In genomic region chr5:112923148-112923917, GRCh38 we compare ENCODE assay signal across 8 cellular contexts. TPM values are rescaled to one million over a fixed set of nuclear protein-coding genes. Genes with fewer than 3 reads are reported as not detected.
DNase-seq lines count a peak whose midpoint lies in the region; ATAC-seq and TF ChIP-seq lines count a peak whose summit lies in the region.

No MANE protein-coding gene starts in this region.

- H3K9me3 ChIP-seq in DOHH2 (ENCODE audit: control insufficient read depth, insufficient read depth, low read length) (no peaks in the 10 kb centered on the region), BE2C (no peaks in the 10 kb centered on the region)

- POLR2A ChIA-PET in activated CD8-positive, alpha-beta T cell treated with anti-CD3 and anti-CD28 coated beads for 36 hours (lab: Charles Lee) = interaction anchor here (3.2 kb wide), 1 partner anchor 19 kb away, joined by 15 read pairs; no protein-coding TSS in a partner anchor

- H3K36me3 Mint-ChIP-seq in activated CD8-positive, alpha-beta T cell treated with anti-CD3 and anti-CD28 coated beads for 36 hours (ENCODE audit: low read depth) = peaks cover 25% of the 10 kb centered on the region
- H3K36me3 Mint-ChIP-seq in naive B cell = peaks cover 0 to 7% of the 10 kb centered on the region in 2 donors

- CTCF ChIA-PET in activated CD8-positive, alpha-beta T cell treated with anti-CD3 and anti-CD28 coated beads for 36 hours (lab: Charles Lee) = interaction anchor here (0.8 to 1.6 kb wide), 5 partner anchors 10 to 165 kb away, joined by 3 to 5 read pairs (median 3); no protein-coding TSS in a partner anchor

- no peaks in the 10 kb centered on the region for H3K9me2 ChIP-seq in DOHH2 (replicated peaks; ENCODE audit: control insufficient read depth, low read length)

- peak; percentile 56 for DNase-seq in activated CD8-positive, alpha-beta T cell treated with anti-CD3 and anti-CD28 coated beads for 36 hours
- DNase-seq in naive B cell (peak; percentile 81), H7 (no peak), BE2C (no peak), foreskin fibroblast (no peak)

- H3K4me1 ChIP-seq in DOHH2 (ENCODE audit: control insufficient read depth, low read length) (peaks cover 84% of the 10 kb centered on the region), BE2C (no peaks in the 10 kb centered on the region; the same call in 1 of the 2 replicates)

- H3K4me3 Mint-ChIP-seq in activated CD8-positive, alpha-beta T cell treated with anti-CD3 and anti-CD28 coated beads for 36 hours = peak overlapping the region; percentile 95
- peak overlapping the region; percentile 77 to 98 (median 87) for H3K4me3 Mint-ChIP-seq in naive B cell

- no peaks in the 10 kb centered on the region for H3K27me3 Mint-ChIP-seq in activated CD8-positive, alpha-beta T cell treated with anti-CD3 and anti-CD28 coated beads for 36 hours
- H3K27me3 Mint-ChIP-seq in naive B cell = no peaks in the 10 kb centered on the region

- peaks cover 34% of the 10 kb centered on the region for H3K36me3 ChIP-seq in DOHH2 (ENCODE audit: control insufficient read depth, low read length)
- peaks cover 6% of the 10 kb centered on the region for H3K36me3 ChIP-seq in H7 (replicated peaks; ENCODE audit: control insufficient read depth, insufficient read depth, low read length)
- peaks cover 16% of the 10 kb centered on the region for H3K36me3 ChIP-seq in BE2C

- H3K4me3 ChIP-seq in DOHH2 (ENCODE audit: low read length) = peak overlapping the region; percentile 97
- H3K4me3 ChIP-seq in H7 (ENCODE audit: insufficient read depth, low read depth, low read length) = no peak overlapping the region
- no peak overlapping the region for H3K4me3 ChIP-seq in BE2C (ENCODE audit: low read depth, low read length)
- H3K4me3 ChIP-seq in foreskin fibroblast (ENCODE audit: low read depth in 1 of 2, low read length in 2 of 2) = peak overlapping the region in 1 of 2 donors; percentile 6

- peaks cover 55% of the 10 kb centered on the region for H3K4me1 Mint-ChIP-seq in activated CD8-positive, alpha-beta T cell treated with anti-CD3 and anti-CD28 coated beads for 36 hours (ENCODE audit: low read depth)
- H3K4me1 Mint-ChIP-seq in naive B cell = peaks cover 39 to 84% (median 58%) of the 10 kb centered on the region in 3 donors

- no peaks in the 10 kb centered on the region for H3K27me3 ChIP-seq in DOHH2 (ENCODE audit: control insufficient read depth, low read length)
- H3K27me3 ChIP-seq in H7 (ENCODE audit: control insufficient read depth, insufficient read depth, low read length) = peaks cover 7% of the 10 kb centered on the region
- H3K27me3 ChIP-seq in BE2C = no peaks in the 10 kb centered on the region

- peak overlapping the region; percentile 88 for H3K27ac Mint-ChIP-seq in activated CD8-positive, alpha-beta T cell treated with anti-CD3 and anti-CD28 coated beads for 36 hours
- H3K27ac Mint-ChIP-seq in naive B cell = peak overlapping the region; percentile 69 to 99 (median 94)

- H4K20me1 ChIP-seq in DOHH2 (ENCODE audit: control insufficient read depth, insufficient read depth, low read depth, low read length) = no peaks in the 10 kb centered on the region

- H3K79me2 ChIP-seq in DOHH2 (ENCODE audit: control insufficient read depth, low read length) = peaks cover 44% of the 10 kb centered on the region

- H3F3A ChIP-seq in DOHH2 (ENCODE audit: control insufficient read depth, insufficient read depth) = peaks cover 59% of the 10 kb centered on the region

- intact Hi-C loops in activated CD8-positive, alpha-beta T cell treated with anti-CD3 and anti-CD28 coated beads for 36 hours (cut with micrococcal nuclease) = loop anchor here (5.0 kb wide), 3 partner anchors 39 to 61 kb away; partner anchors contain the start of genes DCP2 and SRP19

- TF ChIP-seq CTCF in DOHH2 (IDR thresholded peaks at IDR 0.05; ENCODE audit: low read depth, low read length, poor library complexity, severe bottlenecking) (peak; percentile 16), BE2C (IDR thresholded peaks at IDR 0.05; ENCODE audit: low read depth, low read length) (no peak), foreskin fibroblast (IDR thresholded peaks at IDR 0.05; ENCODE audit: low read depth, low read length) (no peak)
- no peak for TF ChIP-seq CTCF in activated CD8-positive, alpha-beta T cell treated with anti-CD3 and anti-CD28 coated beads for 36 hours (IDR thresholded peaks at IDR 0.05)

- peak overlapping the region; percentile 96 for H3K4me2 ChIP-seq in DOHH2 (ENCODE audit: low read length)

- peak; percentile 25 for ATAC-seq in GM19463 (IDR thresholded peaks at IDR 0.05; ENCODE audit: unreplicated experiment)
- peak; percentile 37 for ATAC-seq in HG03457 (IDR thresholded peaks at IDR 0.05; ENCODE audit: unreplicated experiment)
- ATAC-seq in activated CD8-positive, alpha-beta T cell treated with anti-CD3 and anti-CD28 coated beads for 36 hours = peak; percentile 40
- ATAC-seq in naive B cell (ENCODE audit: low read depth in 2 of 2) = peak; percentile 53 to 55

- H3K9me3 Mint-ChIP-seq in activated CD8-positive, alpha-beta T cell treated with anti-CD3 and anti-CD28 coated beads for 36 hours = no peaks in the 10 kb centered on the region
- no peaks in the 10 kb centered on the region for H3K9me3 Mint-ChIP-seq in naive B cell

- peak overlapping the region; percentile 97 for H3K27ac ChIP-seq in DOHH2 (ENCODE audit: low read depth, low read length)

RNA-seq across cellular contexts. Expression of gene REEP5, which starts 1.3 kb away (rescaled TPM):
- total RNA-seq in activated CD8-positive, alpha-beta T cell treated with anti-CD3 and anti-CD28 coated beads for 36 hours = 10 to 100 TPM; 38.0 to 40.6 TPM
- 100 to 1,000 TPM in 3 of 6 donors, 10 to 100 TPM in 3; 92.3 to 138 (median 101) TPM for polyA plus RNA-seq in naive B cell (ENCODE audit: low read depth in 6 of 6)
- 30.1 and 34.5 TPM in 2 replicates for total RNA-seq in H7 (2014; rRNA removed; shearing (Covaris generic))
- polyA plus RNA-seq in BE2C (2012; ENCODE audit: insufficient read depth, insufficient read length, low read depth) = 137 TPM

RNA-seq across cellular contexts. Expression of gene DCP2, which starts 53.3 kb away (rescaled TPM):
- total RNA-seq in activated CD8-positive, alpha-beta T cell treated with anti-CD3 and anti-CD28 coated beads for 36 hours = 10 to 100 TPM; 88.9 to 91.0 TPM
- 10 to 100 TPM; 35.4 to 72.0 (median 60.3) TPM for polyA plus RNA-seq in naive B cell (ENCODE audit: low read depth in 6 of 6)
- 62.7 and 83.1 TPM in 2 replicates for total RNA-seq in H7 (2014; rRNA removed; shearing (Covaris generic))
- polyA plus RNA-seq in BE2C (2012; ENCODE audit: insufficient read depth, insufficient read length, low read depth) = 2.7 TPM

Comparison
In these comparisons a context has a peak if more than half of its experiments do, and no peak if none do; other contexts are left out.
1. DNase-seq: peak in activated CD8-positive, alpha-beta T cell treated with anti-CD3 and anti-CD28 coated beads for 36 hours (single experiment) and naive B cell (single experiment); none in H7 (single experiment), BE2C (single experiment) and foreskin fibroblast (0 of 2).
2. Peak in every context shown above with its lines, with median percentiles within 50 percentile points of each other: ATAC-seq.